Comparison of ENCODE assay signal across 8 cellular contexts in genomic region chr14:23712287-23712686, GRCh38.
"Had no signal": no experiment of that assay in that cellular context is flagged by ENCODE, and none has a peak within 500 bp of the region (broad histone marks: within the 10 kb centered on the region; RNA-seq: fewer than 3 reads in every experiment).

No MANE protein-coding gene starts in this region.

- H3K4me3 ChIP-seq: GM12878 had no signal

- FAIRE-seq: G401.6, GM12878, GM12891, GM12892, GM18507, GM19239 had no signal

- ATAC-seq: GM12878 had no signal

- DNase-seq: GDM1, GF-D8 had no signal
